In the genomic region with DNA sequence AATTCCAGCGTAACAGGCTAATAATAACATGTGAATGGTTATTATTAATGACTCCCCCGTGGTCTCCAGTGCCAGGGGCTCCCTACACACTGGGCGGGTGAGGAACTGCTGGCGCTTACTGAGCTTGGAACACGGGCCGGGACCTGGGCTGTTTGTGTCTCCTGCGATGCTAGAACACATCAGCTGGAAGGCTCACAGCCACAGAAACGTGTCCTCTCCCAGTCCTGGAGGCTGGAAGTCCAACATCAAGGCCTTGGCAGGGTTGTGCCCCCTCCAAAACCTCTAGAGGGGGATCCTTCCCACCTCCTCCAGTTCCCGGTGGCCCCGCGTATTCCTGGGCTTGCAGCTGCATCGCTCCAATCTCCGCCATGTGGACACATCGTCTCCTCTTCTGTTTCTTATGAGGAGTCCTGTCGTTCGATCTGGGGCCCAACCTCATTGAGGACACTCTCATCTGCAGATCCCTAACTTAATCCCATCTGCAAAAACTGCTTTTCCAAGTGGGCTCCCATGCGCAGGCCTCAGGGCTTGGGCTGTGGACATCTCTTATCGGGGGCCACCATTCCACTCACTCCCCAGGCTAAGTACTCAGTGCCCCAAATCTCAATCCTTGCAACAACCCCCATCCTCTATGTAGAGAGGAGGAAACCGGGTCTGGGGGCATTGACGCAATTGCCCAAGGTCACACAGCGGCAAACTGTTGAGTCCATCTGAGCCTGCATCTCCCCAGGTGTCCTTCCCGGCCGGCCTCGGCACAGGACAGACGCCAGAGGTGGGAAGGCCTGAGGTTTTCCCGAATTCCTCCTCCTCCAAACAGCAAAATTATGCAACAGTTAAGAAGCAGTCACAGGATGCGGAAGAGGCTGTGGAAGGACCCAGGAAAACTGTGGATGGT, we compare ENCODE assay signal across 29 cellular contexts.
"Had no signal": no experiment of that assay in that cellular context is flagged by ENCODE, and none has a peak within 500 bp of the region (broad histone marks: within the 10 kb centered on the region; RNA-seq: fewer than 3 reads in every experiment).

No MANE protein-coding gene starts in this region.

- H3K9me3 ChIP-seq: ascending aorta, body of pancreas, SJSA1 had no signal

- FAIRE-seq: bronchial epithelial cell had no signal

- DNase-seq: activated CD4-positive, alpha-beta memory T cell treated with anti-CD3 and anti-CD28 coated beads for 36 hours; activated CD4-positive, alpha-beta T cell treated with anti-CD3 and anti-CD28 coated beads for 48 hours; activated CD4-positive, CD25-positive, alpha-beta regulatory T cell treated with anti-CD3 and anti-CD28 coated beads, Interleukin-2, amount 50 U/mL, for 72 hours; activated CD8-positive, alpha-beta memory T cell treated with anti-CD3 and anti-CD28 coated beads for 24 hours; activated gamma-delta T cell treated with Interleukin-2 at 50 U/mL for 16 hours; activated naive CD4-positive, alpha-beta T cell treated with anti-CD3 and anti-CD28 coated beads, Interleukin-2, amount 10 ng/mL, durations not matched to agents 7 days and 5 days; activated T-cell treated with anti-CD3 and anti-CD28 coated beads, Interleukin-2, amount 50 U/mL, for 4 hours; amniotic stem cell; body of pancreas; Kasumi-1; KBM-7; NCI-H1048; NCI-H2029; NCI-H2107; NCI-H2171 treated with DMSO at 0.1 percent for 48 hours; NCI-H345; NCI-H510A; NCI-H526 treated with DMSO at 0.1 percent for 48 hours; NCI-H82; SHP77; SW 1271 had no signal

- H3K27ac Mint-ChIP-seq: activated CD4-positive, alpha-beta memory T cell treated with anti-CD3 and anti-CD28 coated beads for 36 hours; activated naive CD4-positive, alpha-beta T cell treated with anti-CD3 and anti-CD28 coated beads, Interleukin-2, amount 10 ng/mL, durations not matched to agents 7 days and 5 days; T-helper 1 cell treated with Interleukin-12 subunit alpha and Interleukin-12 subunit beta and Interleukin-4 antibody, amounts not matched to agents 30 μg/mL and 1 μg/mL, for 36 hours; WTC11 had no signal

- H3K4me3 ChIP-seq: ascending aorta, body of pancreas, SJSA1 had no signal

- H3K36me3 Mint-ChIP-seq: activated CD4-positive, alpha-beta memory T cell treated with anti-CD3 and anti-CD28 coated beads for 36 hours; activated naive CD4-positive, alpha-beta T cell treated with anti-CD3 and anti-CD28 coated beads, Interleukin-2, amount 10 ng/mL, durations not matched to agents 7 days and 5 days; WTC11 had no signal

- H3K27me3 Mint-ChIP-seq: activated CD4-positive, alpha-beta memory T cell treated with anti-CD3 and anti-CD28 coated beads for 36 hours; activated naive CD4-positive, alpha-beta T cell treated with anti-CD3 and anti-CD28 coated beads, Interleukin-2, amount 10 ng/mL, durations not matched to agents 7 days and 5 days; central memory CD8-positive, alpha-beta T cell had no signal

- H3K4me1 Mint-ChIP-seq: central memory CD8-positive, alpha-beta T cell had no signal

- H3K27me3 ChIP-seq: ascending aorta, body of pancreas, SJSA1 had no signal

- ATAC-seq: activated T-cell treated with anti-CD3 and anti-CD28 coated beads, Interleukin-2, amount 50 U/mL, for 4 hours; body of pancreas; SK-N-SH treated with all-trans-retinoic acid at 6 μM for 48 hours; WTC11 had no signal

- H3K4me1 ChIP-seq: ascending aorta, body of pancreas had no signal

- H3K27ac ChIP-seq: ascending aorta, body of pancreas, RWPE1, SJSA1 had no signal

- H3K9me3 Mint-ChIP-seq: activated CD4-positive, alpha-beta memory T cell treated with anti-CD3 and anti-CD28 coated beads for 36 hours; activated naive CD4-positive, alpha-beta T cell treated with anti-CD3 and anti-CD28 coated beads, Interleukin-2, amount 10 ng/mL, durations not matched to agents 7 days and 5 days; activated T-cell treated with anti-CD3 and anti-CD28 coated beads, Interleukin-2, amount 50 U/mL, for 4 hours; central memory CD8-positive, alpha-beta T cell; T-helper 1 cell treated with Interleukin-12 subunit alpha and Interleukin-12 subunit beta and Interleukin-4 antibody, amounts not matched to agents 30 μg/mL and 1 μg/mL, for 36 hours; WTC11 had no signal

- H3K4me3 Mint-ChIP-seq: activated CD4-positive, alpha-beta memory T cell treated with anti-CD3 and anti-CD28 coated beads for 36 hours; activated naive CD4-positive, alpha-beta T cell treated with anti-CD3 and anti-CD28 coated beads, Interleukin-2, amount 10 ng/mL, durations not matched to agents 7 days and 5 days; activated T-cell treated with anti-CD3 and anti-CD28 coated beads, Interleukin-2, amount 50 U/mL, for 4 hours; central memory CD8-positive, alpha-beta T cell; T-helper 1 cell treated with Interleukin-12 subunit alpha and Interleukin-12 subunit beta and Interleukin-4 antibody, amounts not matched to agents 30 μg/mL and 1 μg/mL, for 36 hours; WTC11 had no signal

- H3K36me3 ChIP-seq: ascending aorta, SJSA1 had no signal
